Comparison of ENCODE assay signal across 17 cellular contexts in genomic region chr16:19871721-19872120, GRCh38. TPM values are rescaled to one million over a fixed set of nuclear protein-coding genes. Genes with fewer than 3 reads are reported as not detected.
DNase-seq lines count a peak whose midpoint lies in the region; ATAC-seq, FAIRE-seq and TF ChIP-seq lines count a peak whose summit lies in the region.
"Had no signal": no experiment of that assay in that cellular context is flagged by ENCODE, and none has a peak within 500 bp of the region (broad histone marks: within the 10 kb centered on the region; RNA-seq: fewer than 3 reads in every experiment).

No MANE protein-coding gene starts in this region.

- H3K9me3 Mint-ChIP-seq in endothelial cell (ENCODE audit: unreplicated experiment) (no peaks in the 10 kb centered on the region), nephron progenitor cell (no peaks in the 10 kb centered on the region)
- H3K9me3 Mint-ChIP-seq: CD8-positive, alpha-beta T cell had no signal

- BruUV-seq in HepG2 (replicated peaks; lab: Mats Ljungman, UMichigan) = no TSS peak

- TF ChIP-seq RAD21 in HepG2 (CRISPR knock-in tag; IDR thresholded peaks at IDR 0.05) = no peak

- peaks cover 5% of the 10 kb centered on the region for H3K27me3 Mint-ChIP-seq in endothelial cell (ENCODE audit: unreplicated experiment)
- H3K27me3 Mint-ChIP-seq in nephron progenitor cell (ENCODE audit: low read depth, poor library complexity) = peaks cover 6% of the 10 kb centered on the region

- no peaks in the 10 kb centered on the region for H4K20me1 ChIP-seq in HepG2 (ENCODE audit: insufficient read depth, low read length)

- intact Hi-C loops in HepG2 (cut with micrococcal nuclease; ENCODE audit: unreplicated experiment) (no loop called here), right lobe of liver (cut with DNase I) (no loop called here)

- H3K4me2 ChIP-seq in HepG2 (ENCODE audit: low read depth, low read length) = no peak overlapping the region

- H2AFZ ChIP-seq in HepG2 (ENCODE audit: low read length) = no peak overlapping the region

- POLR2A ChIA-PET in HepG2 (lab: Yijun Ruan, JAX) = no interaction called here

- peak overlapping the region; percentile 84 for H3K27ac Mint-ChIP-seq in endothelial cell (ENCODE audit: unreplicated experiment)
- H3K27ac Mint-ChIP-seq in nephron progenitor cell = peak overlapping the region; percentile 40
- H3K27ac Mint-ChIP-seq: CD8-positive, alpha-beta T cell had no signal

- no peak for DNase-seq in HepG2 (ENCODE audit: low spot score)
- DNase-seq in right lobe of liver = no peak
- DNase-seq in endothelial cell (ENCODE audit: low spot score) = no peak
- no peak for DNase-seq in nephron progenitor cell
- DNase-seq in NCI-H2081 treated with DMSO at 0.1 percent for 48 hours (lab: John Stamatoyannopoulos, UW) = no peak
- no peak for DNase-seq in dermis blood vessel endothelial cell
- DNase-seq in DMS 273 (lab: John Stamatoyannopoulos, UW; ENCODE audit: unreplicated experiment) = no peak
- DNase-seq: CD8-positive, alpha-beta T cell; COR-L47; DND-41; GDM1 had no signal

- H3K9me3 ChIP-seq in HepG2 (ENCODE audit: low read length) = no peaks in the 10 kb centered on the region
- H3K9me3 ChIP-seq in right lobe of liver = no peaks in the 10 kb centered on the region

- H3K9ac ChIP-seq in HepG2 (ENCODE audit: insufficient read depth, low read depth, low read length) = no peak overlapping the region

- H3K36me3 Mint-ChIP-seq in endothelial cell (ENCODE audit: low read depth, unreplicated experiment) = peaks cover 41% of the 10 kb centered on the region
- H3K36me3 Mint-ChIP-seq in nephron progenitor cell (ENCODE audit: low read depth) = peaks cover 60% of the 10 kb centered on the region
- H3K36me3 Mint-ChIP-seq: CD14-positive monocyte; CD8-positive, alpha-beta T cell had no signal

- H3K4me1 ChIP-seq in HepG2 (ENCODE audit: insufficient read depth, low read length) (no peaks in the 10 kb centered on the region), right lobe of liver (no peaks in the 10 kb centered on the region)

- no peak overlapping the region for H3K4me3 ChIP-seq in HepG2 (replicated peaks in 1 of 3; ENCODE audit: insufficient read depth in 1 of 3, low read depth in 2 of 3, low read length in 3 of 3)
- H3K4me3 ChIP-seq in right lobe of liver = no peak overlapping the region

- in situ Hi-C loops in HepG2 (cut with HindIII; ENCODE audit: extremely low pct_ligation_motif_present, low pct_unique_long_range_greater_than_20kb) = no loop called here

- CTCF ChIA-PET in HepG2 (lab: Yijun Ruan, JAX; ENCODE audit: low intra/inter-chr PET ratio, low total read pairs) = no interaction called here

- H3K27ac ChIP-seq in HepG2 (ENCODE audit: extremely low read length, insufficient read depth, low read length) (no peak overlapping the region), right lobe of liver (no peak overlapping the region), temporal lobe (ENCODE audit: low read depth, low read length) (peak overlapping the region; percentile 96)
- H3K27ac ChIP-seq: 22Rv1 had no signal

- H3K4me1 Mint-ChIP-seq in endothelial cell (ENCODE audit: unreplicated experiment) (peaks cover 23% of the 10 kb centered on the region), nephron progenitor cell (peaks cover 15% of the 10 kb centered on the region)

- no peaks in the 10 kb centered on the region for H3K36me3 ChIP-seq in HepG2 (replicated peaks in 1 of 2; ENCODE audit: control insufficient read depth in 1 of 2, insufficient read depth in 2 of 2, low read length in 2 of 2)
- no peaks in the 10 kb centered on the region for H3K36me3 ChIP-seq in right lobe of liver

- no peak for FAIRE-seq in HepG2 (lab: Jason Lieb, UNC)
- FAIRE-seq: D721Med, GM12892 had no signal

- TF ChIP-seq EP300 in HepG2 (IDR thresholded peaks at IDR 0.05; ENCODE audit: low read depth in 2 of 2, low read length in 2 of 2) = no peak
- no peak for TF ChIP-seq EP300 in HepG2 (CRISPR knock-in tag; IDR thresholded peaks at IDR 0.05; ENCODE audit: borderline replicate concordance)

- 75% methylated on average over 20 of the region's 20 CpGs for WGBS in HepG2 (ENCODE audit: low lambda C conversion rate)
- WGBS in right lobe of liver (ENCODE audit: insufficient coverage, low coverage, low lambda C conversion rate, missing lambda C conversion rate) = 79% methylated on average over 5 of the region's 20 CpGs

- no peaks in the 10 kb centered on the region for H3K79me2 ChIP-seq in HepG2 (ENCODE audit: insufficient read depth, low read length)

- ATAC-seq in HepG2 = no peak
- no peak for ATAC-seq in right lobe of liver
- ATAC-seq: CD8-positive, alpha-beta T cell; HCT116 had no signal

- TF ChIP-seq CTCF in HepG2 (CRISPR knock-in tag; IDR thresholded peaks at IDR 0.05) (no peak), right lobe of liver (IDR thresholded peaks at IDR 0.05) (no peak), endothelial cell (IDR thresholded peaks at IDR 0.05; ENCODE audit: unreplicated experiment) (no peak), nephron progenitor cell (IDR thresholded peaks at IDR 0.05) (no peak)

- TF ChIP-seq POLR2A in HepG2 (IDR thresholded peaks at IDR 0.05; ENCODE audit: insufficient read depth in 1 of 2, low read depth in 2 of 2, low read length in 2 of 2) = no peak
- TF ChIP-seq POLR2A in right lobe of liver (IDR thresholded peaks at IDR 0.05) = no peak

- no peaks in the 10 kb centered on the region; a peak in 1 of 5 replicates for H3K27me3 ChIP-seq in HepG2 (ENCODE audit: control insufficient read depth in 1 of 2, insufficient read depth in 2 of 2, low read length in 2 of 2)
- no peaks in the 10 kb centered on the region for H3K27me3 ChIP-seq in right lobe of liver

- H3K4me3 Mint-ChIP-seq in endothelial cell (ENCODE audit: unreplicated experiment) (no peak overlapping the region), nephron progenitor cell (no peak overlapping the region)
- H3K4me3 Mint-ChIP-seq: CD14-positive monocyte; CD8-positive, alpha-beta T cell had no signal

TF ChIP-seq in HepG2, 621 proteins besides CTCF, POLR2A, EP300 and RAD21 (continues in another document):
- TF ChIP-seq, protein P1, sequence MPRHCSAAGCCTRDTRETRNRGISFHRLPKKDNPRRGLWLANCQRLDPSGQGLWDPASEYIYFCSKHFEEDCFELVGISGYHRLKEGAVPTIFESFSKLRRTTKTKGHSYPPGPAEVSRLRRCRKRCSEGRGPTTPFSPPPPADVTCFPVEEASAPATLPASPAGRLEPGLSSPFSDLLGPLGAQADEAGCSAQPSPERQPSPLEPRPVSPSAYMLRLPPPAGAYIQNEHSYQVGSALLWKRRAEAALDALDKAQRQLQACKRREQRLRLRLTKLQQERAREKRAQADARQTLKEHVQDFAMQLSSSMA (CRISPR knock-in tag; IDR thresholded peaks at IDR 0.05) = no peak
- no peak for TF ChIP-seq ZNF30 (CRISPR knock-in tag; IDR thresholded peaks at IDR 0.05)

RNA-seq across cellular contexts. Expression of gene GPRC5B, which starts 12.9 kb away (rescaled TPM):
- total RNA-seq in HepG2 (2016; rRNA removed; fragmentation: Illumina TruSeq; extraction: Trizol) (0.24 and 0.53 TPM in 2 replicates), right lobe of liver (10 to 100 TPM in 1 of 6 experiments, 1 to 10 TPM in 5; 2.6 to 20.8 (median 5.1) TPM), endothelial cell (ENCODE audit: unreplicated experiment) (140 TPM), temporal lobe (37.9 TPM), dermis blood vessel endothelial cell (75.1 and 80.5 TPM in 2 replicates)
- total RNA-seq in HepG2 (2016; cell fraction: cytosol; rRNA removed; fragmentation: Illumina TruSeq; extraction: Trizol; ENCODE audit: low read depth) = not detected in 2 replicates
- total RNA-seq in HepG2 (2016; cell fraction: insoluble cytoplasmic fraction; rRNA removed; fragmentation: Illumina TruSeq; extraction: Trizol) = 0.16 and 0.37 TPM in 2 replicates
- 0.10 and 0.15 TPM in 2 replicates for total RNA-seq in HepG2 (2016; cell fraction: membrane; rRNA removed; fragmentation: Illumina TruSeq; extraction: Trizol)
- total RNA-seq in HepG2 (2016; cell fraction: nucleus; rRNA removed; fragmentation: Illumina TruSeq; extraction: Trizol) = 0.19 and 0.25 TPM in 2 replicates
- polyA plus RNA-seq in HepG2 (2011; rRNA removed) = 0.46 and 0.52 TPM in 2 replicates
- 0.58 and 0.77 TPM in 2 replicates for polyA plus RNA-seq in HepG2 (2011; cell fraction: cytosol; rRNA removed)
- 0.24 and 0.72 TPM in 2 replicates for polyA plus RNA-seq in HepG2 (2011; cell fraction: nucleus; rRNA removed)
- 0.30 and 0.51 TPM in 2 replicates for polyA plus RNA-seq in HepG2 (2012)
- polyA plus RNA-seq in HepG2 (2016; cell fraction: cytosol; fragmentation: Illumina TruSeq; extraction: Trizol; ENCODE audit: low read depth) = 0.07 and 0.14 TPM in 2 replicates
- polyA plus RNA-seq in HepG2 (2016; cell fraction: insoluble cytoplasmic fraction; fragmentation: Illumina TruSeq; extraction: Trizol; ENCODE audit: low read depth) = 0.40 and 0.56 TPM in 2 replicates
- polyA plus RNA-seq in HepG2 (2016; cell fraction: membrane; fragmentation: Illumina TruSeq; extraction: Trizol; ENCODE audit: low read depth) = 0.20 and 0.35 TPM in 2 replicates
- polyA plus RNA-seq in HepG2 (2016; cell fraction: nucleus; fragmentation: Illumina TruSeq; extraction: Trizol; ENCODE audit: insufficient read depth, low read depth) = 1.8 and 2.0 TPM in 2 replicates
- 0.96 and 1.9 TPM in 2 replicates for polyA minus RNA-seq in HepG2 (2011; rRNA and poly(A)+ RNA removed; ENCODE audit: low replicate concordance)
- 0.44 and 0.59 TPM in 2 replicates for polyA minus RNA-seq in HepG2 (2011; cell fraction: cytosol; rRNA and poly(A)+ RNA removed)
- 0.26 and 0.75 TPM in 2 replicates for polyA minus RNA-seq in HepG2 (2011; cell fraction: nucleus; rRNA and poly(A)+ RNA removed)
